ENCODE assay signal across 8 cellular contexts in the genomic region with DNA sequence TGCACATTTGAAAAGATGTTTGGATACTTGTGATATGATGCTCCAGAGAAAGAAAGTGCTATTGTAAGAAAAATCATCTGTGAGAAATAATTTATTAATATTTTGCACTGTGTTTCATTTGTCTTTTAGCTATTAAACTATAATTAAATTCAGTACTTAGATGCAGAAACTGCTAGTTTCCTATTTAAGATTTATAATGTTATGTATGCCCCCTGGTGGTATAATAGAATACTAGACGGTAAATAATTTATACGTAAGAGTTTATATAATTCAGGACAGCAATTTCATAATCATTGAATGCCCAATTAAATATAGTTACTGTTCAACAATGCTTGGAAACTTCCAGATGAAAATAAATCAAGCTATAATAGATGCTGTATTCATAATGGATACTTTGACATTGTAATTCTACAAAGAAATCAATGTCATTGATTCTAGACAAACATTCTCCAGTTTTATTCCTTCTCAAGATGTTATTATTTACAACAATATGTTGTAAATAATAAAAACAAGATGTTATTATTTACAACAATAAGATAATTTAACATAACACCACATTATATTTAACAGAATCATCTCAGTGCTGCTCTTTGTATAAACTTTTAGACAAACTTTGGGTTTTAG.
A peak's percentile ranks its signal among the peaks of the same experiment; 100 is the strongest.
DNase-seq lines count a peak whose midpoint lies in the region; ATAC-seq and TF ChIP-seq lines count a peak whose summit lies in the region.

No MANE protein-coding gene starts in this region.

- H3K4me1 ChIP-seq in mesenchymal stem cell (ENCODE audit: control insufficient read depth, insufficient read depth, low read depth, low read length) = no peaks in the 10 kb centered on the region

- no peak overlapping the region for H2BK5ac ChIP-seq in mesenchymal stem cell (ENCODE audit: low read depth, low read length, poor library complexity, severe bottlenecking)

- no peak overlapping the region for H3K27ac ChIP-seq in mesenchymal stem cell (ENCODE audit: low read length, poor library complexity, severe bottlenecking)

- no peak overlapping the region for H3K4me3 Mint-ChIP-seq in brain

- H3K36me3 ChIP-seq in mesenchymal stem cell (ENCODE audit: control insufficient read depth in 1 of 2, insufficient read depth in 2 of 2, low read depth in 1 of 2, low read length in 2 of 2) = no peaks in the 10 kb centered on the region

- H4K8ac ChIP-seq in mesenchymal stem cell (ENCODE audit: low read length) = no peak overlapping the region

- H4K91ac ChIP-seq in mesenchymal stem cell (ENCODE audit: low read length) = no peak overlapping the region

- no peak overlapping the region for H2AFZ ChIP-seq in mesenchymal stem cell (ENCODE audit: low read depth, low read length)

- peak overlapping the region in 1 of 5 experiments; percentile 57 for H3K27ac Mint-ChIP-seq in brain

- TF ChIP-seq CTCF in brain (conservative IDR thresholded peaks at IDR 0.05) = peak; percentile 71 to 80

- no peak overlapping the region for H3K14ac ChIP-seq in mesenchymal stem cell (ENCODE audit: low read length in 2 of 2)

- no peak overlapping the region for H3K4me2 ChIP-seq in mesenchymal stem cell (ENCODE audit: low read length, poor library complexity, severe bottlenecking)

- no peaks in the 10 kb centered on the region for H3K79me1 ChIP-seq in mesenchymal stem cell (replicated peaks; ENCODE audit: low read length, poor library complexity, severe bottlenecking)

- no peak overlapping the region for H3K4ac ChIP-seq in mesenchymal stem cell (ENCODE audit: low read depth in 1 of 2, low read length in 2 of 2)

- H3K9me3 ChIP-seq in mesenchymal stem cell (ENCODE audit: control insufficient read depth, low read length) = no peaks in the 10 kb centered on the region

- H2BK120ac ChIP-seq in mesenchymal stem cell (ENCODE audit: low read depth, low read length) = no peak overlapping the region

- H2AK5ac ChIP-seq in mesenchymal stem cell (ENCODE audit: low read length, severe bottlenecking) = no peak overlapping the region

- no CpG with 5 or more reads among the region's 2 CpGs for WGBS in mesenchymal stem cell

- no peaks in the 10 kb centered on the region for H3K27me3 Mint-ChIP-seq in brain

- no peaks in the 10 kb centered on the region for H3K9me3 Mint-ChIP-seq in brain

- H3K23ac ChIP-seq in mesenchymal stem cell (ENCODE audit: low read length in 2 of 2) = no peak overlapping the region

- ATAC-seq in GM19463 (IDR thresholded peaks at IDR 0.05; ENCODE audit: unreplicated experiment) = no peak

- no peak overlapping the region for H2BK15ac ChIP-seq in mesenchymal stem cell (ENCODE audit: low read depth, poor library complexity, severe bottlenecking)

- no peaks in the 10 kb centered on the region for H3K27me3 ChIP-seq in mesenchymal stem cell (ENCODE audit: control insufficient read depth in 1 of 2, insufficient read depth in 1 of 2, low read length in 2 of 2)

- no peak overlapping the region for H2BK12ac ChIP-seq in mesenchymal stem cell (ENCODE audit: low read length in 2 of 2)

- no peaks in the 10 kb centered on the region for H3K36me3 Mint-ChIP-seq in brain

- peaks cover 16% of the 10 kb centered on the region for H3K4me1 Mint-ChIP-seq in brain

- no peak overlapping the region for H3K9ac ChIP-seq in mesenchymal stem cell (ENCODE audit: low read length)

- H3K18ac ChIP-seq in mesenchymal stem cell (ENCODE audit: low read depth in 1 of 2, low read length in 2 of 2) = no peak overlapping the region

- DNase-seq in NCI-H1436 (lab: John Stamatoyannopoulos, UW) (peak; percentile 36), NCI-H1436 treated with DMSO at 0.1 percent for 48 hours (lab: John Stamatoyannopoulos, UW) (no peak), NCI-H2196 treated with DMSO at 0.1 percent for 48 hours (lab: John Stamatoyannopoulos, UW; ENCODE audit: unreplicated experiment) (peak; percentile 7), mesenchymal stem cell (peak; percentile 51), anterior cingulate cortex (lab: John Stamatoyannopoulos, UW) (no peak)
- DNase-seq in activated effector memory CD4-positive, alpha-beta T cell treated with Interleukin-2 at 50 U/mL for 16 hours = no peak

- no peak overlapping the region for H3K4me3 ChIP-seq in mesenchymal stem cell (ENCODE audit: insufficient read depth in 1 of 2, low read depth in 1 of 2, low read length in 2 of 2)

Comparison
In these comparisons a context has a peak if more than half of its experiments do, and no peak if none do; other contexts are left out.
1. DNase-seq: peak in NCI-H1436 (single experiment), NCI-H2196 treated with DMSO at 0.1 percent for 48 hours (single experiment) and mesenchymal stem cell (single experiment); none in NCI-H1436 treated with DMSO at 0.1 percent for 48 hours (single experiment), activated effector memory CD4-positive, alpha-beta T cell treated with Interleukin-2 at 50 U/mL for 16 hours (single experiment) and anterior cingulate cortex (0 of 58).